In the genomic region with DNA sequence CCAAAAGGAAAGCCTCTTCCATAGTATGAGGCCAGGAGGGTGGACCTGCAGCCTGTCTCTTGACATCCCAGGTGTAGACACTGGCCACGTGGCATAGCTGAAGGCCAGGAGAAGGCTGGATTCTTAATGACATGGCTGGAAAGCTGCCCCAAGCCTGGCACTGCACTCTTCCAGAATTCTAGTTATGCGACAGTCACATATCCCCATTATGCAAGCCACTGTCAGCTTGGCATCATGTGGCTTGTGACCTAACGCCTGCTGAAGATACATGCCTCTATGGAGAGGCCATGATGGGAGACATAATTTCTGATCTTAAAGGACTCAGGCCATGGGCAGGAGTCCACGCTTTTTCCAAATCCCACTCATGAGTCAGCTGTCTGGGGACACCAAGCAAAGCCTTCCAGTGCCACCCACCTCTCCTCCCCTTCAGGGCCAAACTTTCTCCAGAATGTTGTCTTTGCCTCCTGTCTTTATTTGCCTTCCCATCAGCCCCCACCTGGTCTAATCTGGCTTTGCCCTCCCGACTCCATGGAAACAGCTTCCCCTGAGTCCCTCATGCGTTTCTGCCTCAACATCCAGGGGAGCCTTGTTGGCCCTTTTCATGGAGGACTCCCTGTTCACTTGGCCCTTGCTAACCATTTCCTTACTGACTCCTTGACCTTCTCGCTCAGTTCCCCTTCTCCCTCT, we compare ENCODE assay signal across 35 cellular contexts. TPM values are rescaled to one million over a fixed set of nuclear protein-coding genes. Genes with fewer than 3 reads are reported as not detected.
"Had no signal": no experiment of that assay in that cellular context is flagged by ENCODE, and none has a peak within 500 bp of the region (broad histone marks: within the 10 kb centered on the region; RNA-seq: fewer than 3 reads in every experiment).

No MANE protein-coding gene starts in this region.

- DNase-seq: caudate nucleus; cerebellar nuclear complex; effector CD8-positive, alpha-beta T cell; endodermal cell; foreskin keratinocyte; heart right ventricle; hypothalamus; immature natural killer cell; islet precursor cell; left lung; mucosa of descending colon; naive B cell; pancreas; retina; sigmoid colon; spleen; stimulated activated CD4-positive, alpha-beta T cell treated with anti-CD3 and anti-CD28 coated beads, Interleukin-4, amount 100 ng/mL, for 4 hours; stimulated activated naive CD8-positive, alpha-beta T cell treated with anti-CD3 and anti-CD28 coated beads, Interleukin-15, Interleukin-2, amounts not matched to agents 100 U/mL and 50 U/mL, for 24 hours; substantia nigra; testis; tibial artery; uterus had no signal

- H3K36me3 ChIP-seq: gastroesophageal sphincter, heart right ventricle, left lung, neutrophil, pancreas, sigmoid colon, spleen, tibial artery, uterus had no signal

- H3K27ac ChIP-seq: epithelial cell of prostate, foreskin keratinocyte, gastroesophageal sphincter, left lung, neutrophil, spleen, tibial artery, uterus had no signal

- H3K4me3 ChIP-seq: heart right ventricle, left lung, lung, mucosa of descending colon, pancreas, sigmoid colon, skin epidermis, spleen, testis, tibial artery, uterus had no signal

- H3K27me3 ChIP-seq: gastroesophageal sphincter, pancreas, sigmoid colon, testis, uterus had no signal

- H3K9me3 ChIP-seq: gastroesophageal sphincter, heart right ventricle, left lung, mucosa of descending colon, neutrophil, pancreas, sigmoid colon, spleen, testis, tibial artery, uterus had no signal

- H3K4me1 ChIP-seq: foreskin keratinocyte, tibial artery, uterus had no signal

- ATAC-seq: esophagus mucosa; foreskin keratinocyte; gastroesophageal sphincter; left lung; mucosa of descending colon; natural killer cell treated with Interleukin-12 subunit alpha and Interleukin-12 subunit beta and Interleukin-15 and Interleukin-18, amount 100 ng/mL, for 72 hours; stimulated activated memory B cell treated with anti-CD40 and anti-IgM and Interleukin-4, amounts not matched to agents 10 μg/mL and 1 μg/mL and 100 μg/mL, for 72 hours; stimulated activated naive CD8-positive, alpha-beta T cell treated with anti-CD3 and anti-CD28 coated beads, Interleukin-15, Interleukin-2, amounts not matched to agents 100 U/mL and 50 U/mL, for 24 hours had no signal

RNA-seq across cellular contexts. Expression of a gene that starts 3.0 kb away (rescaled TPM):
- total RNA-seq: fibroblast of lung; foreskin keratinocyte; natural killer cell treated with Interleukin-12 subunit alpha and Interleukin-12 subunit beta and Interleukin-15 and Interleukin-18, amount 100 ng/mL, for 72 hours; neural crest cell; pulmonary artery endothelial cell had no signal
- polyA plus RNA-seq: fibroblast of lung, foreskin keratinocyte, immature natural killer cell had no signal

RNA-seq across cellular contexts. Expression of a gene that starts 53.0 kb away (rescaled TPM):
- total RNA-seq: endodermal cell; esophagus mucosa; fibroblast of lung; foreskin keratinocyte; gastroesophageal sphincter; heart right ventricle; left lung; lung; mucosa of descending colon; natural killer cell treated with Interleukin-12 subunit alpha and Interleukin-12 subunit beta and Interleukin-15 and Interleukin-18, amount 100 ng/mL, for 72 hours; neural crest cell; omental fat pad; pancreas; posterior vena cava; pulmonary artery endothelial cell; sigmoid colon; spleen; testis; uterus had no signal
- polyA plus RNA-seq: fibroblast of lung, foreskin keratinocyte, heart right ventricle, immature natural killer cell, lung, pancreas, sigmoid colon, spleen had no signal
